In genomic region chr16:2603165-2604015, GRCh38 we compare ENCODE assay signal across 8 cellular contexts.
A peak's percentile ranks its signal among the peaks of the same experiment; 100 is the strongest.
DNase-seq lines count a peak whose midpoint lies in the region; ATAC-seq and TF ChIP-seq lines count a peak whose summit lies in the region.

No MANE protein-coding gene starts in this region.

- ATAC-seq in GM21786 (IDR thresholded peaks at IDR 0.05; ENCODE audit: unreplicated experiment), result peak; percentile 62
- peak; percentile 91 to 93 for ATAC-seq in natural killer cell treated with Interleukin-12 subunit alpha and Interleukin-12 subunit beta and Interleukin-15 and Interleukin-18, amount 100 ng/mL, for 72 hours

- H3K4me3 ChIP-seq in LNCaP clone FGC (ENCODE audit: low read depth, low read length) (peak overlapping the region; percentile 94), fibroblast of the aortic adventitia (ENCODE audit: low read depth, low read length) (peak overlapping the region; percentile 98)

- peak overlapping the region; percentile 90 to 95 for H3K27ac Mint-ChIP-seq in natural killer cell treated with Interleukin-12 subunit alpha and Interleukin-12 subunit beta and Interleukin-15 and Interleukin-18, amount 100 ng/mL, for 72 hours

- H3K9me3 Mint-ChIP-seq in natural killer cell treated with Interleukin-12 subunit alpha and Interleukin-12 subunit beta and Interleukin-15 and Interleukin-18, amount 100 ng/mL, for 72 hours, result no peaks in the 10 kb centered on the region

- CTCF ChIA-PET in RWPE1 (lab: Yijun Ruan, JAX), result no interaction called here

- TF ChIP-seq CTCF in LNCaP clone FGC (IDR thresholded peaks at IDR 0.05; ENCODE audit: control insufficient read depth, extremely low read depth, insufficient read depth) (no peak), RWPE1 (conservative IDR thresholded peaks at IDR 0.05; ENCODE audit: low read depth) (no peak), fibroblast of the aortic adventitia (IDR thresholded peaks at IDR 0.05; ENCODE audit: insufficient read depth, low read length) (no peak)

- no peaks in the 10 kb centered on the region for H3K27me3 Mint-ChIP-seq in natural killer cell treated with Interleukin-12 subunit alpha and Interleukin-12 subunit beta and Interleukin-15 and Interleukin-18, amount 100 ng/mL, for 72 hours

- peaks cover 11 to 15% of the 10 kb centered on the region in 2 donors for H3K4me1 Mint-ChIP-seq in natural killer cell treated with Interleukin-12 subunit alpha and Interleukin-12 subunit beta and Interleukin-15 and Interleukin-18, amount 100 ng/mL, for 72 hours (ENCODE audit: low read depth in 2 of 2)

- POLR2A ChIA-PET in RWPE1 (lab: Yijun Ruan, JAX; ENCODE audit: low non-redundant PET), result interaction anchor here (0.7 kb wide), 1 partner anchor 70 kb away, joined by 4 read pairs; no protein-coding TSS in a partner anchor

- peak overlapping the region; percentile 95 for H3K4me3 Mint-ChIP-seq in natural killer cell treated with Interleukin-12 subunit alpha and Interleukin-12 subunit beta and Interleukin-15 and Interleukin-18, amount 100 ng/mL, for 72 hours

- H3K27ac ChIP-seq in RWPE1, result peak overlapping the region; percentile 83

- H3K36me3 Mint-ChIP-seq in natural killer cell treated with Interleukin-12 subunit alpha and Interleukin-12 subunit beta and Interleukin-15 and Interleukin-18, amount 100 ng/mL, for 72 hours, result no peaks in the 10 kb centered on the region

- DNase-seq in DMS53 (lab: John Stamatoyannopoulos, UW), result peak; percentile 96
- DNase-seq in LNCaP clone FGC (ENCODE audit: low read depth), result peak; percentile 85
- DNase-seq in RWPE1 (ENCODE audit: low spot score), result peak; percentile 99
- DNase-seq in activated T-helper 9 cell treated with anti-CD3 and anti-CD28 coated beads, Interleukin-2, amount 50 U/mL, for 16 hours (ENCODE audit: low read depth), result peak; percentile 76
- peak; percentile 96 for DNase-seq in fibroblast of the aortic adventitia (ENCODE audit: low read depth)
- peak; percentile 93 for DNase-seq in natural killer cell treated with Interleukin-12 subunit alpha and Interleukin-12 subunit beta and Interleukin-15 and Interleukin-18, amount 100 ng/mL, for 72 hours (ENCODE audit: low spot score)
- peak in 5 of 6 experiments; percentile 37 to 65 (median 44) for DNase-seq in stimulated activated naive CD4-positive, alpha-beta T cell (lab: John Stamatoyannopoulos, UW)

Comparison
In these comparisons a context has a peak if more than half of its experiments do, and no peak if none do; other contexts are left out.
1. Peak in every context shown above with its lines: DNase-seq, ATAC-seq, H3K4me3 ChIP-seq and H3K27ac ChIP-seq.
2. DNase-seq: peak in every context shown above with its lines; median percentile 99 in RWPE1; 96 in DMS53; 96 in fibroblast of the aortic adventitia; 93 in natural killer cell treated with Interleukin-12 subunit alpha and Interleukin-12 subunit beta and Interleukin-15 and Interleukin-18, amount 100 ng/mL, for 72 hours; 85 in LNCaP clone FGC; 76 in activated T-helper 9 cell treated with anti-CD3 and anti-CD28 coated beads, Interleukin-2, amount 50 U/mL, for 16 hours; 44 in stimulated activated naive CD4-positive, alpha-beta T cell.